Comparison of ENCODE assay signal across 32 cellular contexts in genomic region chr3:45173776-45174175, GRCh38. TPM values are rescaled to one million over a fixed set of nuclear protein-coding genes. Genes with fewer than 3 reads are reported as not detected.
"Had no signal": no experiment of that assay in that cellular context is flagged by ENCODE, and none has a peak within 500 bp of the region (broad histone marks: within the 10 kb centered on the region; RNA-seq: fewer than 3 reads in every experiment).

No MANE protein-coding gene starts in this region.

- DNase-seq: activated CD4-positive, alpha-beta T cell treated with anti-CD3 and anti-CD28 coated beads for 1 hour; activated CD4-positive, alpha-beta T cell treated with anti-CD3 and anti-CD28 coated beads for 48 hours; activated CD4-positive, alpha-beta T cell treated with anti-CD3 and anti-CD28 coated beads, Interleukin-2, amount 50 U/mL, for 4 hours; activated CD4-positive, CD25-positive, alpha-beta regulatory T cell; activated CD8-positive, alpha-beta T cell treated with anti-CD3 and anti-CD28 coated beads for 36 hours; activated gamma-delta T cell; activated naive CD4-positive, alpha-beta T cell treated with Interleukin-2 at 50 U/mL for 16 hours; activated naive CD8-positive, alpha-beta T cell treated with anti-CD3 and anti-CD28 coated beads, Interleukin-2, amount 10 ng/mL, durations not matched to agents 7 days and 5 days; activated T-cell treated with anti-CD3 and anti-CD28 coated beads, Interleukin-2, amount 50 U/mL, for 1 hour; amygdala; Kasumi-1; KG1; MM.1S; MV-4-11; NCI-H1092 treated with DMSO at 0.1 percent for 48 hours; NCI-H1417; NCI-H146; NCI-H187; NCI-H2081; NCI-H2171 treated with DMSO at 0.1 percent for 48 hours; NCI-H226; NCI-H524 treated with DMSO at 0.1 percent for 48 hours; SHP77; SJCRH30; T1000; WERI-Rb-1 had no signal

- H3K27ac ChIP-seq: ascending aorta, cardiac muscle cell, SJCRH30, SK-N-MC, WERI-Rb-1 had no signal

- H3K27me3 ChIP-seq: ascending aorta, SJCRH30 had no signal

- H3K36me3 ChIP-seq: ascending aorta, cardiac muscle cell, SJCRH30, WERI-Rb-1 had no signal

- ATAC-seq: activated CD8-positive, alpha-beta T cell treated with anti-CD3 and anti-CD28 coated beads for 36 hours; Panc1 had no signal

- H3K9me3 ChIP-seq: ascending aorta, SJCRH30 had no signal

- H3K4me3 ChIP-seq: ascending aorta, cardiac muscle cell, SJCRH30, SK-N-MC had no signal

- H3K4me1 ChIP-seq: ascending aorta had no signal

RNA-seq across cellular contexts. Expression of gene CDCP1, which starts 27.6 kb away (rescaled TPM):
- total RNA-seq: SJCRH30 had no signal
- polyA plus RNA-seq: cardiac muscle cell had no signal

RNA-seq across cellular contexts. Expression of gene TMEM158, which starts 52.3 kb away (rescaled TPM):
- total RNA-seq: activated CD8-positive, alpha-beta memory T cell treated with anti-CD3 and anti-CD28 coated beads for 36 hours; activated CD8-positive, alpha-beta T cell treated with anti-CD3 and anti-CD28 coated beads for 36 hours; activated naive CD8-positive, alpha-beta T cell treated with anti-CD3 and anti-CD28 coated beads, Interleukin-2, amount 10 ng/mL, durations not matched to agents 7 days and 5 days; ascending aorta; T-helper 1 cell treated with Interleukin-12 subunit alpha and Interleukin-12 subunit beta and Interleukin-4 antibody, amounts not matched to agents 30 ng/mL and 1 ng/mL, for 36 hours had no signal
